1 cellular context compared by ENCODE assay signal in the genomic region with DNA sequence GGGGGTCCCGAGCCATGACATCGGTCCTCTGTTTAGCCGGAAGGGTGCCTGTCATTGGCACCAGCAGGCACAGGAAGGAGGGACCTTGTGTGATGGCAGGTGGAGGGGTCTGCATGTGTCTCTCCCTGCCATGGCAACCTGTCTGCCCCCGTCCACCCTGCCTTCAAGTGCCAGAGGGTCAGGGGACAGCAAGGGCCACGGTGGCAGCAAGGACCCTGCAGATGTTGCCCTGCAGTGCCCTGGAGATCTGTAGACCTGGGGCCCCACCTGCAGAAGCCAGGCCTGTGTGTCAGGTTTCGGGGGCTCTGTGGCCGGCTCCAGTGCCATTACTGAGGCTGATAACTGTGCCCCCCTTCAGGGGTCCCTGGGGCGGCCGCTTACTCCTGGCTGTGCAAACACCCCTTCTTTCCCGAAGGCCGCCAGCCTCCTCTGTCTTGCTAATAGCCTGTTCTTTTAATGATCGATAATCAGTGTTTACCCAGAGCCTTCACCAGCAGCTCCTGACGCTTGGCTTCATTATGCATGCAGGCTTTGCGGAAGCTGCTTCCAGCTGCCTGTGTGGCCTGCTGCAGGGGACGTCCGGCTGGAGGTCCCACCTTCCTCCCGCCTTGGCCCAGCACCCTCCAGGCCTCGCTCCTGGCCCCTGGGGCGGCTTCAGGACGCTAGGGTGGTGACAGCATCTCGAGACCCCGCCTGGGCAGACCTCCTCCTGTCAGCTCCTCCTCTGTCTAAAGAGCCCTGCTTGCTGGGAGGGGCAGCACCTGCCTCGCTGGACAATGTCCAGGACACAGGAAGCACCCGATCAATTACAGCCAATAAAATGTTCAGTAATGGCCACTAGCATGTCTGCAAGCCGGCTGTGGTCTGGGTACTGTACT.
TF ChIP-seq lines count a peak whose summit lies in the region.

No MANE protein-coding gene starts in this region.

TF ChIP-seq in HepG2, 621 proteins besides CTCF, POLR2A, EP300 and RAD21 (continued from another document):
- TF ChIP-seq, protein P1, sequence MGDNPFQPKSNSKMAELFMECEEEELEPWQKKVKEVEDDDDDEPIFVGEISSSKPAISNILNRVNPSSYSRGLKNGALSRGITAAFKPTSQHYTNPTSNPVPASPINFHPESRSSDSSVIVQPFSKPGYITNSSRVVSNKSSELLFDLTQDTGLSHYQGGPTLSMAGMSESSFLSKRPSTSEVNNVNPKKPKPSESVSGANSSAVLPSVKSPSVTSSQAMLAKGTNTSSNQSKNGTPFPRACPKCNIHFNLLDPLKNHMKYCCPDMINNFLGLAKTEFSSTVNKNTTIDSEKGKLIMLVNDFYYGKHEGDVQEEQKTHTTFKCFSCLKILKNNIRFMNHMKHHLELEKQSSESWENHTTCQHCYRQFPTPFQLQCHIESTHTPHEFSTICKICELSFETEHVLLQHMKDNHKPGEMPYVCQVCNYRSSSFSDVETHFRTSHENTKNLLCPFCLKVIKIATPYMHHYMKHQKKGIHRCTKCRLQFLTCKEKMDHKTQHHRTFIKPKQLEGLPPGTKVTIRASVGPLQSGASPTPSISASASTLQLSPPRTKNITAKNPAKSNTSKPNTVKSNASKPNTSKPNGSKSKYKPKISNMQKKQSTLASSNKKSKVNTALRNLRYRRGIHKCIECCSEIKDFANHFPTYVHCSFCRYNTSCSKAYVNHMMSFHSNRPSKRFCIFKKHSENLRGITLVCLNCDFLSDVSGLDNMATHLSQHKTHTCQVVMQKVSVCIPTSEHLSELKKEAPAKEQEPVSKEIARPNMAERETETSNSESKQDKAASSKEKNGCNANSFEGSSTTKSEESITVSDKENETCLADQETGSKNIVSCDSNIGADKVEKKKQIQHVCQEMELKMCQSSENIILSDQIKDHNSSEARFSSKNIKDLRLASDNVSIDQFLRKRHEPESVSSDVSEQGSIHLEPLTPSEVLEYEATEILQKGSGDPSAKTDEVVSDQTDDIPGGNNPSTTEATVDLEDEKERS (CRISPR knock-in tag; IDR thresholded peaks at IDR 0.05), result no peak
- TF ChIP-seq, protein P2, sequence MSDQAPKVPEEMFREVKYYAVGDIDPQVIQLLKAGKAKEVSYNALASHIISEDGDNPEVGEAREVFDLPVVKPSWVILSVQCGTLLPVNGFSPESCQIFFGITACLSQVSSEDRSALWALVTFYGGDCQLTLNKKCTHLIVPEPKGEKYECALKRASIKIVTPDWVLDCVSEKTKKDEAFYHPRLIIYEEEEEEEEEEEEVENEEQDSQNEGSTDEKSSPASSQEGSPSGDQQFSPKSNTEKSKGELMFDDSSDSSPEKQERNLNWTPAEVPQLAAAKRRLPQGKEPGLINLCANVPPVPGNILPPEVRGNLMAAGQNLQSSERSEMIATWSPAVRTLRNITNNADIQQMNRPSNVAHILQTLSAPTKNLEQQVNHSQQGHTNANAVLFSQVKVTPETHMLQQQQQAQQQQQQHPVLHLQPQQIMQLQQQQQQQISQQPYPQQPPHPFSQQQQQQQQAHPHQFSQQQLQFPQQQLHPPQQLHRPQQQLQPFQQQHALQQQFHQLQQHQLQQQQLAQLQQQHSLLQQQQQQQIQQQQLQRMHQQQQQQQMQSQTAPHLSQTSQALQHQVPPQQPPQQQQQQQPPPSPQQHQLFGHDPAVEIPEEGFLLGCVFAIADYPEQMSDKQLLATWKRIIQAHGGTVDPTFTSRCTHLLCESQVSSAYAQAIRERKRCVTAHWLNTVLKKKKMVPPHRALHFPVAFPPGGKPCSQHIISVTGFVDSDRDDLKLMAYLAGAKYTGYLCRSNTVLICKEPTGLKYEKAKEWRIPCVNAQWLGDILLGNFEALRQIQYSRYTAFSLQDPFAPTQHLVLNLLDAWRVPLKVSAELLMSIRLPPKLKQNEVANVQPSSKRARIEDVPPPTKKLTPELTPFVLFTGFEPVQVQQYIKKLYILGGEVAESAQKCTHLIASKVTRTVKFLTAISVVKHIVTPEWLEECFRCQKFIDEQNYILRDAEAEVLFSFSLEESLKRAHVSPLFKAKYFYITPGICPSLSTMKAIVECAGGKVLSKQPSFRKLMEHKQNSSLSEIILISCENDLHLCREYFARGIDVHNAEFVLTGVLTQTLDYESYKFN (CRISPR knock-in tag; conservative IDR thresholded peaks at IDR 0.05), result no peak
- TF ChIP-seq U2AF1 (optimal IDR thresholded peaks at IDR 0.05; ENCODE audit: low read depth, low read length), result no peak
TF ChIP-seq in HepG2: peak in this region for 0.
